1 cellular context compared by ENCODE assay signal in the genomic region with DNA sequence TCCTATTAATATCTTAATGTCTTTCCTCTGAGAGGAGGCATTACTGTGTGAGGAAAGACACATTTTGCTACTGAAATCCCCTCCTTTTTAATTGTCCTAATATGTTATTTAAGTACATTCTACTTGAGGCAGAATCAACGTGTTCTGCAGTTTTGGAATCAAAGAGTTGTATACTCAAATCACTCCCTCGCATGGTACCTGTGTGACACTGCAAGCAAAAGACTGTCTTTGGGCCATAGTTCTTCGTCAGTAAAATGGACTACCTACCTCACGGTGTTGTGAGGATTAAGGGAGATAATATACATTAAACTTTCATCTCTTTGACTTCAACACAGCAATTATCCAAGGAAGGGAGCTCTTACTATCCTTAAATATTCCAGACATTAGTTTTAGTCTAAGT.
TF ChIP-seq lines count a peak whose summit lies in the region.

No MANE protein-coding gene starts in this region.

TF ChIP-seq in WTC11, 78 proteins besides CTCF, POLR2A, EP300 and RAD21 (continued from another document):
- TF ChIP-seq, protein P1, sequence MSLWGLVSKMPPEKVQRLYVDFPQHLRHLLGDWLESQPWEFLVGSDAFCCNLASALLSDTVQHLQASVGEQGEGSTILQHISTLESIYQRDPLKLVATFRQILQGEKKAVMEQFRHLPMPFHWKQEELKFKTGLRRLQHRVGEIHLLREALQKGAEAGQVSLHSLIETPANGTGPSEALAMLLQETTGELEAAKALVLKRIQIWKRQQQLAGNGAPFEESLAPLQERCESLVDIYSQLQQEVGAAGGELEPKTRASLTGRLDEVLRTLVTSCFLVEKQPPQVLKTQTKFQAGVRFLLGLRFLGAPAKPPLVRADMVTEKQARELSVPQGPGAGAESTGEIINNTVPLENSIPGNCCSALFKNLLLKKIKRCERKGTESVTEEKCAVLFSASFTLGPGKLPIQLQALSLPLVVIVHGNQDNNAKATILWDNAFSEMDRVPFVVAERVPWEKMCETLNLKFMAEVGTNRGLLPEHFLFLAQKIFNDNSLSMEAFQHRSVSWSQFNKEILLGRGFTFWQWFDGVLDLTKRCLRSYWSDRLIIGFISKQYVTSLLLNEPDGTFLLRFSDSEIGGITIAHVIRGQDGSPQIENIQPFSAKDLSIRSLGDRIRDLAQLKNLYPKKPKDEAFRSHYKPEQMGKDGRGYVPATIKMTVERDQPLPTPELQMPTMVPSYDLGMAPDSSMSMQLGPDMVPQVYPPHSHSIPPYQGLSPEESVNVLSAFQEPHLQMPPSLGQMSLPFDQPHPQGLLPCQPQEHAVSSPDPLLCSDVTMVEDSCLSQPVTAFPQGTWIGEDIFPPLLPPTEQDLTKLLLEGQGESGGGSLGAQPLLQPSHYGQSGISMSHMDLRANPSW (CRISPR knock-in tag; conservative IDR thresholded peaks at IDR 0.05; ENCODE audit: low read depth) = no peak
